ENCODE assay signal across 25 cellular contexts in the genomic region with DNA sequence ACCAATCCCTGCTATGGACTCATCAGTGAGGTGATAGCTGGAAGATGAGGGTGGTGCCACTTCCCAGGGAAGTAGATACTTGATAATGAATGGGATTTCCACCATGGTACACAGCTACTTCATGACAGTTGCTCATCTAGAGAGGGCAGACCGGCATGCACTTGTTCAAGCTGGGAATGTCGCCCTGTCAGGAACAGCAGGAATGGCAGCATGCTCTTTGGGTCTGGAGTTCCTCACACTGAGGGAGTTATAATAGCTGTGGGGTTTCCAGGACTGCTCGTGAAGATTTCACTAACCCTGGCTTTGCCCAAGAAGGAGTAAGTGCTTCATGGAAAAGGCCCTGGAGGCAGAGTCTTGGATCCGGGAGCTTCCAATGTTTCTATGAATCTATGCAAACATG.
"Had no signal": no experiment of that assay in that cellular context is flagged by ENCODE, and none has a peak within 500 bp of the region (broad histone marks: within the 10 kb centered on the region; RNA-seq: fewer than 3 reads in every experiment).

No MANE protein-coding gene starts in this region.

- H3K4me3 ChIP-seq: ascending aorta, cardiac muscle cell, sigmoid colon, SK-N-MC, thoracic aorta had no signal

- ATAC-seq: effector memory CD8-positive, alpha-beta T cell; natural killer cell had no signal

- H3K36me3 Mint-ChIP-seq: activated naive CD4-positive, alpha-beta T cell treated with anti-CD3 and anti-CD28 coated beads, Interleukin-2, amount 10 ng/mL, durations not matched to agents 7 days and 5 days; activated naive CD8-positive, alpha-beta T cell treated with anti-CD3 and anti-CD28 coated beads, Interleukin-2, amount 10 ng/mL, durations not matched to agents 7 days and 5 days; brain; natural killer cell had no signal

- H3K27me3 ChIP-seq: ascending aorta, cardiac muscle cell, sigmoid colon had no signal

- H3K9me3 ChIP-seq: ascending aorta, sigmoid colon, thoracic aorta had no signal

- H3K27ac ChIP-seq: cardiac muscle cell, SK-N-MC, thoracic aorta, VCaP had no signal

- H3K27ac Mint-ChIP-seq: activated naive CD4-positive, alpha-beta T cell treated with anti-CD3 and anti-CD28 coated beads, Interleukin-2, amount 10 ng/mL, durations not matched to agents 7 days and 5 days; activated naive CD8-positive, alpha-beta T cell treated with anti-CD3 and anti-CD28 coated beads, Interleukin-2, amount 10 ng/mL, durations not matched to agents 7 days and 5 days; activated T-helper 1 cell treated with anti-CD3 and anti-CD28 coated beads, Interleukin-12 subunit alpha, Interleukin-12 subunit beta, Interleukin-2, Interleukin-4 antibody, amounts not matched to agents 30 ng/mL and 10 ng/mL and 1 ng/mL, durations not matched to agents 14 hours and 24 hours and 36 hours; effector memory CD8-positive, alpha-beta T cell; natural killer cell; T-helper 1 cell treated with Interleukin-12 subunit alpha and Interleukin-12 subunit beta and Interleukin-4 antibody, amounts not matched to agents 30 μg/mL and 1 μg/mL, for 36 hours had no signal

- H3K4me3 Mint-ChIP-seq: activated naive CD4-positive, alpha-beta T cell treated with anti-CD3 and anti-CD28 coated beads, Interleukin-2, amount 10 ng/mL, durations not matched to agents 7 days and 5 days; activated naive CD8-positive, alpha-beta T cell treated with anti-CD3 and anti-CD28 coated beads, Interleukin-2, amount 10 ng/mL, durations not matched to agents 7 days and 5 days; activated T-helper 1 cell treated with anti-CD3 and anti-CD28 coated beads, Interleukin-12 subunit alpha, Interleukin-12 subunit beta, Interleukin-2, Interleukin-4 antibody, amounts not matched to agents 30 ng/mL and 10 ng/mL and 1 ng/mL, durations not matched to agents 14 hours and 24 hours and 36 hours; brain; effector memory CD8-positive, alpha-beta T cell; natural killer cell; T-helper 1 cell treated with Interleukin-12 subunit alpha and Interleukin-12 subunit beta and Interleukin-4 antibody, amounts not matched to agents 30 μg/mL and 1 μg/mL, for 36 hours had no signal

- H3K4me1 Mint-ChIP-seq: activated naive CD4-positive, alpha-beta T cell treated with anti-CD3 and anti-CD28 coated beads, Interleukin-2, amount 10 ng/mL, durations not matched to agents 7 days and 5 days; activated naive CD8-positive, alpha-beta T cell treated with anti-CD3 and anti-CD28 coated beads, Interleukin-2, amount 10 ng/mL, durations not matched to agents 7 days and 5 days; natural killer cell had no signal

- H3K9me3 Mint-ChIP-seq: activated naive CD4-positive, alpha-beta T cell treated with anti-CD3 and anti-CD28 coated beads, Interleukin-2, amount 10 ng/mL, durations not matched to agents 7 days and 5 days; activated naive CD8-positive, alpha-beta T cell treated with anti-CD3 and anti-CD28 coated beads, Interleukin-2, amount 10 ng/mL, durations not matched to agents 7 days and 5 days; activated T-helper 1 cell treated with anti-CD3 and anti-CD28 coated beads, Interleukin-12 subunit alpha, Interleukin-12 subunit beta, Interleukin-2, Interleukin-4 antibody, amounts not matched to agents 30 ng/mL and 10 ng/mL and 1 ng/mL, durations not matched to agents 14 hours and 24 hours and 36 hours; effector memory CD8-positive, alpha-beta T cell; natural killer cell; T-helper 1 cell treated with Interleukin-12 subunit alpha and Interleukin-12 subunit beta and Interleukin-4 antibody, amounts not matched to agents 30 μg/mL and 1 μg/mL, for 36 hours had no signal

- H3K36me3 ChIP-seq: ascending aorta, cardiac muscle cell, sigmoid colon, thoracic aorta had no signal

- H3K27me3 Mint-ChIP-seq: activated naive CD8-positive, alpha-beta T cell treated with anti-CD3 and anti-CD28 coated beads, Interleukin-2, amount 10 ng/mL, durations not matched to agents 7 days and 5 days had no signal

- DNase-seq: activated CD4-positive, alpha-beta T cell treated with anti-CD3 and anti-CD28 coated beads for 4 hours; activated CD4-positive, alpha-beta T cell treated with anti-CD3 and anti-CD28 coated beads, Interleukin-2, amount 50 U/mL, for 4 hours; activated CD8-positive, alpha-beta memory T cell treated with anti-CD3 and anti-CD28 coated beads for 24 hours; activated CD8-positive, alpha-beta memory T cell treated with anti-CD3 and anti-CD28 coated beads, Interleukin-2, amount 50 U/mL, for 4 hours; activated effector memory CD4-positive, alpha-beta T cell treated with anti-CD3 and anti-CD28 coated beads, Interleukin-2, amount 50 U/mL, for 16 hours; activated naive CD4-positive, alpha-beta T cell treated with anti-CD3 and anti-CD28 coated beads, Interleukin-2, amount 10 ng/mL, durations not matched to agents 7 days and 5 days; activated naive CD8-positive, alpha-beta T cell treated with anti-CD3 and anti-CD28 coated beads, Interleukin-2, amount 10 ng/mL, durations not matched to agents 7 days and 5 days; activated T-cell treated with anti-CD3 and anti-CD28 coated beads, Interleukin-2, amount 50 U/mL, for 1 hour; cortex of kidney; effector memory CD8-positive, alpha-beta T cell; erythroblast; foreskin fibroblast; natural killer cell; posterior cingulate gyrus; sigmoid colon; stimulated activated naive CD4-positive, alpha-beta T cell; T-helper 9 cell had no signal
